Comparison of ENCODE assay signal across 15 cellular contexts in the genomic region with DNA sequence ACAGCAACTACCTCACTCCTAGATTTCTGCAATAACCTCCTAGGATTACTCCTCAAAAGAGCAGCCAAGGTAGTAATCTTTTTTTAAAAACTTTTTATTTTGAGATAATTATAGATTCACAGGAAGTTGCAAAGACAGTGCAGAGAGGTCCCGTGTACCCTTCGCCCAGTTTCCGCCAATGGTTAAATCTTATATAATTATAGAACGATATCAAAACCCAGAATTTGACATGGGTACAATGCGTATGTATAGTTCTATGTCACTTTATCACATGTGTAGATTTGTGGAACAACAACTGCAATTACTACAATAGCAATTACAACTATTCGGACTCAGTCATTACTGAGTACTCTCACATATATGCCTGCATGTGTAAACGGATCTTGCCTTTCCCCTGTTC.
DNase-seq lines count a peak whose midpoint lies in the region; ATAC-seq, FAIRE-seq and TF ChIP-seq lines count a peak whose summit lies in the region.
"Had no signal": no experiment of that assay in that cellular context is flagged by ENCODE, and none has a peak within 500 bp of the region (broad histone marks: within the 10 kb centered on the region; RNA-seq: fewer than 3 reads in every experiment).

No MANE protein-coding gene starts in this region.

- H3K79me2 ChIP-seq in DND-41 (ENCODE audit: insufficient read depth, low read length) (no peaks in the 10 kb centered on the region), astrocyte (ENCODE audit: insufficient read depth, low read length) (no peaks in the 10 kb centered on the region)

- DNase-seq in DND-41: no peak
- DNase-seq in astrocyte (ENCODE audit: low read depth): no peak
- DNase-seq in ureter (ENCODE audit: low spot score): no peak
- no peak for DNase-seq in foreskin fibroblast
- DNase-seq: midbrain; NCI-H1694; NCI-H69; stimulated activated CD4-positive, alpha-beta T cell treated with anti-CD3 and anti-CD28 coated beads, Interleukin-4, amount 100 ng/mL, for 1 hour had no signal

- H2AFZ ChIP-seq in DND-41 (ENCODE audit: low read depth, low read length): no peak overlapping the region
- no peak overlapping the region for H2AFZ ChIP-seq in astrocyte (ENCODE audit: low read depth, low read length)

- H3K27me3 Mint-ChIP-seq in IgD-negative memory B cell (no peaks in the 10 kb centered on the region), astrocyte (ENCODE audit: low read depth, unreplicated experiment) (no peaks in the 10 kb centered on the region)
- H3K27me3 Mint-ChIP-seq: progenitor cell of endocrine pancreas had no signal

- no peak for FAIRE-seq in astrocyte (lab: Jason Lieb, UNC)
- FAIRE-seq: D721Med had no signal

- peak overlapping the region; percentile 92 to 100 (median 99) for H3K27ac Mint-ChIP-seq in IgD-negative memory B cell
- peak overlapping the region; percentile 1 for H3K27ac Mint-ChIP-seq in astrocyte (ENCODE audit: unreplicated experiment)

- ATAC-seq in DND-41 (ENCODE audit: insufficient read depth, low read depth) (no peak), GM21381 (IDR thresholded peaks at IDR 0.05; ENCODE audit: unreplicated experiment) (no peak)

- H3K36me3 ChIP-seq in DND-41 (ENCODE audit: insufficient read depth, low read length) (no peaks in the 10 kb centered on the region), astrocyte (ENCODE audit: insufficient read depth, low read length) (no peaks in the 10 kb centered on the region)

- H3K27me3 ChIP-seq in DND-41 (ENCODE audit: insufficient read depth, low read length, poor library complexity) (no peaks in the 10 kb centered on the region), astrocyte (ENCODE audit: insufficient read depth, low read length) (no peaks in the 10 kb centered on the region)
- H3K27me3 ChIP-seq: SJSA1 had no signal

- H3K9me3 Mint-ChIP-seq in IgD-negative memory B cell (peaks cover 0 to 6% (median 0%) of the 10 kb centered on the region in 3 donors), astrocyte (ENCODE audit: unreplicated experiment) (no peaks in the 10 kb centered on the region)

- H3K9ac ChIP-seq in DND-41 (ENCODE audit: low read depth, low read length) (no peak overlapping the region), astrocyte (ENCODE audit: low read length) (no peak overlapping the region)
- H3K9ac ChIP-seq: KMS-11 had no signal

- no peaks in the 10 kb centered on the region for H4K20me1 ChIP-seq in DND-41 (ENCODE audit: insufficient read depth, low read length)
- H4K20me1 ChIP-seq in astrocyte (ENCODE audit: insufficient read depth, low read length): peaks cover 5% of the 10 kb centered on the region

- H3K36me3 Mint-ChIP-seq in IgD-negative memory B cell (peaks cover 6% of the 10 kb centered on the region), astrocyte (ENCODE audit: low read depth, unreplicated experiment) (peaks cover 7% of the 10 kb centered on the region)

- TF ChIP-seq CTCF in DND-41 (IDR thresholded peaks at IDR 0.05; ENCODE audit: borderline replicate concordance, extremely low read depth, low read length, poor library complexity, severe bottlenecking): no peak
- TF ChIP-seq CTCF in astrocyte (IDR thresholded peaks at IDR 0.05; ENCODE audit: insufficient read depth, low read depth, low read length): no peak
- TF ChIP-seq CTCF in foreskin fibroblast (IDR thresholded peaks at IDR 0.05; ENCODE audit: low read depth, low read length): no peak

- H3K27ac ChIP-seq in DND-41 (ENCODE audit: low read length) (peak overlapping the region; percentile 25; the same call in 1 of the 2 replicates), astrocyte (ENCODE audit: low read depth, low read length) (no peak overlapping the region), skin epidermis (peak overlapping the region in 11 of 21 experiments; percentile 7 to 82 (median 57))
- H3K27ac ChIP-seq: KMS-11, SJSA1 had no signal

- H3K4me1 Mint-ChIP-seq in IgD-negative memory B cell (peaks cover 51 to 67% (median 61%) of the 10 kb centered on the region in 3 donors), astrocyte (ENCODE audit: low read depth, unreplicated experiment) (peaks cover 27% of the 10 kb centered on the region)

- H3K4me3 ChIP-seq in DND-41 (ENCODE audit: low read depth in 1 of 2, low read length in 2 of 2): no peak overlapping the region
- no peak overlapping the region for H3K4me3 ChIP-seq in astrocyte (ENCODE audit: insufficient read depth, low read depth, low read length)
- no peak overlapping the region for H3K4me3 ChIP-seq in skin epidermis
- H3K4me3 ChIP-seq in foreskin fibroblast (ENCODE audit: low read depth in 1 of 2, low read length in 2 of 2): no peak overlapping the region
- H3K4me3 ChIP-seq: SJSA1 had no signal

- H3K4me3 Mint-ChIP-seq in IgD-negative memory B cell: peak overlapping the region; percentile 78 to 88 (median 84)
- H3K4me3 Mint-ChIP-seq in astrocyte (ENCODE audit: unreplicated experiment): no peak overlapping the region

- no peak overlapping the region for H3K4me2 ChIP-seq in DND-41 (ENCODE audit: insufficient read depth, low read length)
- H3K4me2 ChIP-seq in astrocyte (ENCODE audit: low read length): no peak overlapping the region
- H3K4me2 ChIP-seq: KMS-11 had no signal

- peaks cover 55% of the 10 kb centered on the region for H3K4me1 ChIP-seq in DND-41 (ENCODE audit: insufficient read depth, low read length)
- H3K4me1 ChIP-seq in astrocyte (ENCODE audit: insufficient read depth, low read length): peaks cover 3% of the 10 kb centered on the region
- H3K4me1 ChIP-seq: SJSA1 had no signal

- no peaks in the 10 kb centered on the region for H3K9me3 ChIP-seq in DND-41 (ENCODE audit: insufficient read depth, low read length, severe bottlenecking)
- H3K9me3 ChIP-seq in astrocyte (ENCODE audit: insufficient read depth, low read depth, low read length): no peaks in the 10 kb centered on the region
- H3K9me3 ChIP-seq: SJSA1 had no signal
